Comparison of ENCODE assay signal across 9 cellular contexts in genomic region chr22:37426532-37427127, GRCh38. TPM values are rescaled to one million over a fixed set of nuclear protein-coding genes. Genes with fewer than 3 reads are reported as not detected.
DNase-seq lines count a peak whose midpoint lies in the region; ATAC-seq, FAIRE-seq and TF ChIP-seq lines count a peak whose summit lies in the region.
"Had no signal": no experiment of that assay in that cellular context is flagged by ENCODE, and none has a peak within 500 bp of the region (broad histone marks: within the 10 kb centered on the region; RNA-seq: fewer than 3 reads in every experiment).

No MANE protein-coding gene starts in this region.

- in situ Hi-C loops in IMR-90 (cut with MboI; ENCODE audit: low sequenced_read_pairs) = no loop called here

- H3K27ac Mint-ChIP-seq in naive B cell = peak overlapping the region in 1 of 6 donors; percentile 76

- peak overlapping the region; percentile 5; the same call in 1 of the 3 replicates for H2BK15ac ChIP-seq in IMR-90 (ENCODE audit: low read depth, low read length)

- FAIRE-seq in kidney (lab: Jason Lieb, UNC) = no peak
- FAIRE-seq: GM19239 had no signal

- peak overlapping the region; percentile 29 for H2BK5ac ChIP-seq in IMR-90 (ENCODE audit: low read depth, low read length, poor library complexity, severe bottlenecking)

- H3K4me3 ChIP-seq in AG09309 (ENCODE audit: control insufficient read depth, low read depth, low read length) (peak overlapping the region; percentile 67), IMR-90 (ENCODE audit: insufficient read depth, low read depth, low read length) (peak overlapping the region; percentile 88), dorsolateral prefrontal cortex (peak overlapping the region; percentile 14 to 77 (median 59)), kidney (ENCODE audit: low read length in 2 of 2) (no peak overlapping the region)

- no peak for TF ChIP-seq CTCF in AG09309 (IDR thresholded peaks at IDR 0.05; ENCODE audit: control insufficient read depth, insufficient read depth, low read depth, low read length, missing control alignments)
- TF ChIP-seq CTCF in IMR-90 (conservative IDR thresholded peaks at IDR 0.05; ENCODE audit: low read depth, low read length) = no peak
- TF ChIP-seq CTCF in dorsolateral prefrontal cortex (IDR thresholded peaks at IDR 0.05 in 54 of 56, conservative IDR thresholded peaks at IDR 0.05 in 2 of 56; ENCODE audit: low read depth in 1 of 56, partially characterized antibody in 56 of 56) = no peak
- TF ChIP-seq CTCF in kidney (IDR thresholded peaks at IDR 0.05; ENCODE audit: borderline replicate concordance, extremely low read depth, insufficient read depth) = no peak

- H3K27me3 ChIP-seq in IMR-90 (ENCODE audit: control insufficient read depth, insufficient read depth, low read length) (no peaks in the 10 kb centered on the region), dorsolateral prefrontal cortex (peaks cover 0 to 74% (median 16%) of the 10 kb centered on the region in 45 donors)

- H3K4ac ChIP-seq in IMR-90 (ENCODE audit: low read depth, low read length) = peak overlapping the region; percentile 79

- peak overlapping the region; percentile 78 for H3K4me2 ChIP-seq in IMR-90 (ENCODE audit: low read depth, low read length)

- H3K4me1 ChIP-seq in IMR-90 (ENCODE audit: control insufficient read depth, insufficient read depth, low read length) (peaks cover 14% of the 10 kb centered on the region), kidney (ENCODE audit: control insufficient read depth in 1 of 2, insufficient read depth in 1 of 2, low read depth in 1 of 2, low read length in 2 of 2) (peaks cover 0 to 4% of the 10 kb centered on the region in 2 donors)

- ATAC-seq in IMR-90 (ENCODE audit: low read depth) (peak; percentile 7), naive B cell (ENCODE audit: low read depth in 2 of 2) (peak in 1 of 2 donors; percentile 20), HG02798 (IDR thresholded peaks at IDR 0.05; ENCODE audit: poor library complexity, unreplicated experiment) (no peak), GM19455 (IDR thresholded peaks at IDR 0.05; ENCODE audit: unreplicated experiment) (no peak)

- H4K91ac ChIP-seq in IMR-90 (ENCODE audit: insufficient read depth, low read depth, low read length) = peak overlapping the region; percentile 45; the same call in 1 of the 2 replicates

- TF ChIP-seq POLR2A in IMR-90 (IDR thresholded peaks at IDR 0.05; ENCODE audit: low read depth, low read length) = no peak

- peaks cover 4 to 31% (median 18%) of the 10 kb centered on the region in 3 donors for H3K4me1 Mint-ChIP-seq in naive B cell

- H3K9me3 ChIP-seq in IMR-90 (ENCODE audit: control insufficient read depth, insufficient read depth, low read length) (no peaks in the 10 kb centered on the region), kidney (ENCODE audit: control insufficient read depth in 1 of 2, low read length in 2 of 2) (no peaks in the 10 kb centered on the region)

- peak overlapping the region; percentile 47 to 57; a peak in 2 of 4 replicates for H4K8ac ChIP-seq in IMR-90 (ENCODE audit: low read depth in 2 of 2, low read length in 2 of 2)

- H3K4me3 Mint-ChIP-seq in naive B cell = peak overlapping the region in 7 of 8 donors; percentile 49 to 81 (median 72)

- peaks cover 6% of the 10 kb centered on the region for H4K20me1 ChIP-seq in IMR-90 (ENCODE audit: insufficient read depth, low read length)

- H3K36me3 ChIP-seq in IMR-90 (ENCODE audit: control insufficient read depth, insufficient read depth, low read length) (no peaks in the 10 kb centered on the region), kidney (ENCODE audit: control insufficient read depth in 1 of 2, insufficient read depth in 2 of 2, low read length in 2 of 2) (no peaks in the 10 kb centered on the region)

- no peaks in the 10 kb centered on the region for H3K36me3 Mint-ChIP-seq in naive B cell

- peak overlapping the region; percentile 87 for H2AK9ac ChIP-seq in IMR-90 (replicated peaks; ENCODE audit: low read depth, low read length, poor library complexity)

- H3K23ac ChIP-seq in IMR-90 (ENCODE audit: low read depth, low read length) = peak overlapping the region; percentile 62; the same call in 1 of the 2 replicates

- peak overlapping the region; percentile 38 for H2BK120ac ChIP-seq in IMR-90 (ENCODE audit: low read depth, low read length)

- peak overlapping the region; percentile 72; the same call in 1 of the 2 replicates for H3K14ac ChIP-seq in IMR-90 (replicated peaks; ENCODE audit: low read depth, low read length)

- peak overlapping the region; percentile 67; the same call in 1 of the 2 replicates for H3K56ac ChIP-seq in IMR-90 (ENCODE audit: extremely low read depth, insufficient read depth, low read length)

- H2AK5ac ChIP-seq in IMR-90 (ENCODE audit: low read depth, low read length) = peak overlapping the region; percentile 90

- POLR2A ChIA-PET in IMR-90 (lab: Charles Lee; ENCODE audit: unreplicated experiment) = no interaction called here

- DNase-seq in AG09309 (ENCODE audit: low read depth) (no peak), IMR-90 (no peak), dorsolateral prefrontal cortex (no peak), naive B cell (no peak), kidney (no peak)
- no peak for DNase-seq in activated CD4-positive, CD25-positive, alpha-beta regulatory T cell (lab: John Stamatoyannopoulos, UW)

- peaks cover 18% of the 10 kb centered on the region for H3K9me1 ChIP-seq in IMR-90 (ENCODE audit: insufficient read depth, low read length)

- H3K27ac ChIP-seq in IMR-90 (ENCODE audit: insufficient read depth, low read length) (peak overlapping the region; percentile 59; the same call in 1 of the 2 replicates), dorsolateral prefrontal cortex (peak overlapping the region in 47 of 59 donors; percentile 27 to 88 (median 66)), kidney (ENCODE audit: low read depth in 2 of 2, low read length in 2 of 2) (no peak overlapping the region)

- CTCF ChIA-PET in IMR-90 (lab: Yijun Ruan, JAX) = no interaction called here

- H3K18ac ChIP-seq in IMR-90 (ENCODE audit: low read depth, low read length) = peak overlapping the region; percentile 45

- H4K5ac ChIP-seq in IMR-90 (ENCODE audit: low read depth, low read length) = peak overlapping the region; percentile 44

- H3K79me1 ChIP-seq in IMR-90 (ENCODE audit: low read depth in 1 of 2, low read length in 2 of 2) = peaks cover 3 to 17% of the 10 kb centered on the region in 2 experiments; a peak in 1 of 4 replicates

- no TSS peak for BruUV-seq in IMR-90 (replicated peaks; lab: Mats Ljungman, UMichigan)

- dilution Hi-C loops in IMR-90 (cut with HindIII; ENCODE audit: low sequenced_read_pairs, unreplicated experiment) = no loop called here

- no peak for TF ChIP-seq RAD21 in IMR-90 (IDR thresholded peaks at IDR 0.05; ENCODE audit: low read length)

- H3K27me3 Mint-ChIP-seq in naive B cell = peaks cover 50 to 82% (median 68%) of the 10 kb centered on the region in 3 donors

- H2AFZ ChIP-seq in IMR-90 (replicated peaks; ENCODE audit: low read length, poor library complexity) = peak overlapping the region; percentile 91

- H3K9me3 Mint-ChIP-seq in naive B cell = no peaks in the 10 kb centered on the region

- intact Hi-C loops in IMR-90 (cut with micrococcal nuclease) = no loop called here
- intact Hi-C loops in dorsolateral prefrontal cortex (cut with DNase I) = loop anchor here (10.0 kb wide), 1 partner anchor 102 kb away; no protein-coding TSS in a partner anchor
- intact Hi-C loops in kidney (cut with DNase I) = no loop called here

- 0% methylated on average over 10 of the region's 34 CpGs; no CpG with 5 or more reads in 1 of the 2 experiments for WGBS in IMR-90 (ENCODE audit: extremely low coverage in 2 of 2, insufficient read length in 1 of 2), 2 experiments

- H3K9ac ChIP-seq in IMR-90 (ENCODE audit: low read depth, low read length) = peak overlapping the region; percentile 76
- no peak overlapping the region for H3K9ac ChIP-seq in kidney (ENCODE audit: low read length in 2 of 2)

- H2BK20ac ChIP-seq in IMR-90 (ENCODE audit: low read depth, low read length) = 0 out of 2 replicates have a peak overlapping the region, but pooled peaks have one; percentile 9

TF ChIP-seq in IMR-90, 13 proteins besides CTCF, POLR2A, EP300 and RAD21:
- no peak for TF ChIP-seq CEBPB (IDR thresholded peaks at IDR 0.05; ENCODE audit: low read depth, low read length)
- peak; percentile 18; the same call in 1 of the 2 replicates for TF ChIP-seq MXI1 (IDR thresholded peaks at IDR 0.05; ENCODE audit: borderline replicate concordance, low read depth, low read length)

RNA-seq across cellular contexts. Expression of gene ELFN2, which starts 0.6 kb away (rescaled TPM):
- total RNA-seq in IMR-90 (2012; rRNA removed) = 0.72 and 0.83 TPM in 2 replicates
- 5.0 and 6.3 TPM in 2 replicates for polyA plus RNA-seq in IMR-90 (2012; rRNA removed)
- polyA plus RNA-seq in IMR-90 (2012; cell fraction: cytosol; rRNA removed) = 2.2 and 4.8 TPM in 2 replicates
- 13.5 and 26.9 TPM in 2 replicates for polyA plus RNA-seq in IMR-90 (2012; cell fraction: nucleus; rRNA removed; ENCODE audit: low replicate concordance)
- total RNA-seq in dorsolateral prefrontal cortex = 10 to 100 TPM; 22.8 to 99.1 (median 67.0) TPM
- not detected for polyA plus RNA-seq in naive B cell (ENCODE audit: low read depth in 6 of 6)
- total RNA-seq in kidney = 4.6 TPM
- polyA plus RNA-seq in kidney (ENCODE audit: insufficient read depth, low read depth, low replicate concordance) = 0.19 TPM

RNA-seq across cellular contexts. Expression of gene MFNG, which starts 59.6 kb away (rescaled TPM):
- total RNA-seq in IMR-90 (2012; rRNA removed) (not detected in 2 replicates), dorsolateral prefrontal cortex (10 to 100 TPM in 24 of 120 experiments, 1 to 10 TPM in 96; 1.9 to 15.8 (median 7.0) TPM), kidney (31.1 TPM)
- polyA plus RNA-seq in IMR-90 (2012; rRNA removed) (0.15 and 0.24 TPM in 2 replicates), naive B cell (ENCODE audit: low read depth in 6 of 6) (100 to 1,000 TPM; 145 to 298 (median 186) TPM), kidney (ENCODE audit: insufficient read depth, low read depth, low replicate concordance) (9.1 TPM)
- 0.08 and 0.34 TPM in 2 replicates for polyA plus RNA-seq in IMR-90 (2012; cell fraction: cytosol; rRNA removed)
- 0.91 and 1.7 TPM in 2 replicates for polyA plus RNA-seq in IMR-90 (2012; cell fraction: nucleus; rRNA removed; ENCODE audit: low replicate concordance)

Comparison
In these comparisons a context has a peak if more than half of its experiments do, and no peak if none do; other contexts are left out.
1. H3K4me3 ChIP-seq: peak in AG09309 (single experiment), IMR-90 (single experiment) and dorsolateral prefrontal cortex (59 of 59); none in kidney (0 of 2).
2. H3K27ac ChIP-seq: peak in IMR-90 (single experiment) and dorsolateral prefrontal cortex (47 of 59); none in kidney (0 of 2).
3. intact Hi-C loops: an anchor here in dorsolateral prefrontal cortex (10.0 kb wide); none called in IMR-90 and kidney.